8 cellular contexts compared by ENCODE assay signal in genomic region chr16:56189990-56190902, GRCh38. TPM values are rescaled to one million over a fixed set of nuclear protein-coding genes. Genes with fewer than 3 reads are reported as not detected.
A peak's percentile ranks its signal among the peaks of the same experiment; 100 is the strongest.
DNase-seq lines count a peak whose midpoint lies in the region; ATAC-seq and TF ChIP-seq lines count a peak whose summit lies in the region.

No MANE protein-coding gene starts in this region.

- ATAC-seq in activated T-cell treated with anti-CD3 and anti-CD28 coated beads, Interleukin-2, amount 50 U/mL, for 72 hours (replicated peaks in 1 of 2) = peak; percentile 1 to 2
- ATAC-seq in right cardiac atrium (peak in 1 of 2 donors; percentile 6), GM18502 (IDR thresholded peaks at IDR 0.05; ENCODE audit: poor library complexity, unreplicated experiment) (no peak), GM21737 (IDR thresholded peaks at IDR 0.05; ENCODE audit: unreplicated experiment) (no peak), HG02938 (IDR thresholded peaks at IDR 0.05; ENCODE audit: unreplicated experiment) (no peak)

- DNase-seq in GM13976 (ENCODE audit: low spot score) (peak; percentile 24), right cardiac atrium (peak; percentile 24 to 68 (median 63)), skeletal muscle cell (ENCODE audit: low read depth) (no peak), activated gamma-delta T cell treated with Interleukin-2 at 50 U/mL for 16 hours (no peak)
- no peak for DNase-seq in activated T-cell treated with anti-CD3 and anti-CD28 coated beads, Interleukin-2, amount 50 U/mL, for 72 hours

- H3K4me1 Mint-ChIP-seq in activated T-cell treated with anti-CD3 and anti-CD28 coated beads, Interleukin-2, amount 50 U/mL, for 72 hours (ENCODE audit: low read depth) = peaks cover 29% of the 10 kb centered on the region

- H3K27ac Mint-ChIP-seq in activated T-cell treated with anti-CD3 and anti-CD28 coated beads, Interleukin-2, amount 50 U/mL, for 72 hours = no peak overlapping the region

- no peaks in the 10 kb centered on the region for H3K9me3 Mint-ChIP-seq in activated T-cell treated with anti-CD3 and anti-CD28 coated beads, Interleukin-2, amount 50 U/mL, for 72 hours

- peaks cover 2% of the 10 kb centered on the region for H3K4me1 ChIP-seq in right cardiac atrium (ENCODE audit: control insufficient read depth, insufficient read depth, low read length)

- H3K27me3 Mint-ChIP-seq in activated T-cell treated with anti-CD3 and anti-CD28 coated beads, Interleukin-2, amount 50 U/mL, for 72 hours (ENCODE audit: low read depth) = peaks cover 66% of the 10 kb centered on the region

- peak overlapping the region; percentile 81 for H3K27ac ChIP-seq in right cardiac atrium (ENCODE audit: low read length)

- 11% methylated on average over 35 of the region's 35 CpGs for WGBS in right cardiac atrium

- H3K4me3 ChIP-seq in right cardiac atrium (ENCODE audit: low read length) (peak overlapping the region; percentile 82), skeletal muscle cell (ENCODE audit: low read depth, low read length) (peak overlapping the region; percentile 44)

- H3K4me3 Mint-ChIP-seq in activated T-cell treated with anti-CD3 and anti-CD28 coated beads, Interleukin-2, amount 50 U/mL, for 72 hours = peak overlapping the region; percentile 77 to 86

- no peaks in the 10 kb centered on the region for H3K36me3 Mint-ChIP-seq in activated T-cell treated with anti-CD3 and anti-CD28 coated beads, Interleukin-2, amount 50 U/mL, for 72 hours (ENCODE audit: insufficient read depth in 2 of 2)

- H3K9me3 ChIP-seq in right cardiac atrium (ENCODE audit: control insufficient read depth, low read length) = no peaks in the 10 kb centered on the region

- no peaks in the 10 kb centered on the region for H3K27me3 ChIP-seq in right cardiac atrium (ENCODE audit: control insufficient read depth, insufficient read depth)

- TF ChIP-seq CTCF in GM13976 (IDR thresholded peaks at IDR 0.05; ENCODE audit: borderline replicate concordance, control extremely low read depth, extremely low read depth, insufficient read depth, missing control alignments) = no peak

- intact Hi-C loops in right cardiac atrium (cut with DNase I) = loop anchor here in 3 of 4 donors (5.0 to 10.0 kb wide), 6 partner anchors 62 to 148 kb away; no protein-coding TSS in a partner anchor

- in situ Hi-C loops in GM13976 (cut with MboI; ENCODE audit: low sequenced_read_pairs, unreplicated experiment) = no loop called here

RNA-seq across cellular contexts. Expression of gene GNAO1, which starts 1.0 kb away (rescaled TPM):
- total RNA-seq in activated T-cell treated with anti-CD3 and anti-CD28 coated beads, Interleukin-2, amount 50 U/mL, for 72 hours = 10 to 100 TPM; 12.2 to 21.0 TPM
- total RNA-seq in right cardiac atrium = 100 to 1,000 TPM in 3 of 4 donors, 10 to 100 TPM in 1; 96.7 to 163 (median 139) TPM
- polyA plus RNA-seq in right cardiac atrium = 69.4 TPM

Comparison
In these comparisons a context has a peak if more than half of its experiments do, and no peak if none do; other contexts are left out.
1. DNase-seq: peak in GM13976 (single experiment) and right cardiac atrium (3 of 3); none in activated T-cell treated with anti-CD3 and anti-CD28 coated beads, Interleukin-2, amount 50 U/mL, for 72 hours (0 of 2), skeletal muscle cell (single experiment) and activated gamma-delta T cell treated with Interleukin-2 at 50 U/mL for 16 hours (single experiment).
2. ATAC-seq: peak in activated T-cell treated with anti-CD3 and anti-CD28 coated beads, Interleukin-2, amount 50 U/mL, for 72 hours (2 of 2); none in GM18502 (single experiment), GM21737 (single experiment) and HG02938 (single experiment).
3. RNA of gene GNAO1, which starts 1.0 kb away (total RNA-seq): 96.7 to 163 TPM in right cardiac atrium; 12.2 to 21.0 TPM in activated T-cell treated with anti-CD3 and anti-CD28 coated beads, Interleukin-2, amount 50 U/mL, for 72 hours; every median in the first group is over 4 times any median in the second.